Comparison of ENCODE assay signal across 8 cellular contexts in the genomic region with DNA sequence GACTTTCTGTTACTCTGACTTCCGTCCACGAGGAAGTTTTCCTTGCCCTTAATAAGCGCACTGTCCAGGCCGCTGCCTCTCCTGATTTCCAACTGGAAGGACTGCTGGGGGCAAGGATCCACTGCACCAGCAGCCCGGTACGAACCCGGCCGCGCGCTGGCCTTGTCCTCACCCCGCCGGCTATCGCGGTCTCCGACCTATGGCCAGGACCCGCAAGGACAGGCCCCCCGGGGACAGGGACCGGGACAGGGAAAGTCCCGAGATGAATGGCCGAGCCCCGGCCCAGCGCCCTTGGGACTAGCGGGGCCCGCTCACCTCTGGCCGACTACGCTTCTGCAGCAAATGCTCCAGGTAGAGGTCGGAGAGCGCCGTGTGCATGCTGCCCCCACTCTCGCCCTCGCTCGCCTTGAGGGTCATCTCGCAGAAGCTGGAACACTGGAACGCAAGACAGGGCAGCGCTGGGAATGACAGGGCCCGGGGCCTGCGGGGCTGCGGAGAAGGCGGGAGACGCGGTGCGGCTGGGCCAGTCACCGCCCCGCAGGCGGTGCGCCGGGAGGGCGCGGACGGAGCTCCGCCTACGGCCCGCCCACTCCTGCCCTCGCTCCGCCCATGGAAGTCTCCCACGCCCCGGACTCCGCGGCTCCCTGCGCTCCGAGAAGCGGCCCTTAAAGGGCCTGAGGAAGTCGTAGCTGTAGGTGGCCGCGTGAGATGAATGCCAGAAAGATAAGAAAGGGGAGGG. TPM values are rescaled to one million over a fixed set of nuclear protein-coding genes. Genes with fewer than 3 reads are reported as not detected.
A peak's percentile ranks its signal among the peaks of the same experiment; 100 is the strongest.
DNase-seq lines count a peak whose midpoint lies in the region; ATAC-seq, FAIRE-seq and TF ChIP-seq lines count a peak whose summit lies in the region.

A gene (minus strand): TSS at position 529 of the 739 bp plus-strand sequence. CDS start 112 bp downstream, at position 417.

- peak within 1 kb of the TSS; percentile 59; the same call in 1 of the 2 replicates for H3K9ac ChIP-seq in HepG2 (ENCODE audit: insufficient read depth, low read depth, low read length)

- peak within 1 kb of the TSS; percentile 48 for H3K27ac ChIP-seq in HepG2 (ENCODE audit: extremely low read length, insufficient read depth, low read length)

- no TSS peak for BruUV-seq in HepG2 (replicated peaks; lab: Mats Ljungman, UMichigan)

- DNase-seq in 8988T (peak; percentile 40), NCI-H2227 (lab: John Stamatoyannopoulos, UW; ENCODE audit: unreplicated experiment) (peak; percentile 82), HepG2 (ENCODE audit: low spot score) (no peak)
- DNase-seq in activated CD4-positive, alpha-beta T cell treated with anti-CD3 and anti-CD28 coated beads, Interleukin-2, amount 50 U/mL, for 24 hours (ENCODE audit: low read depth in 1 of 2, low spot score in 1 of 2): peak; percentile 36 to 50
- DNase-seq in stimulated activated CD4-positive, alpha-beta T cell treated with anti-CD3 and anti-CD28 coated beads, Interleukin-2, amount 100 ng/mL, for 48 hours: peak; percentile 57 to 62

- H3K36me3 ChIP-seq in HepG2 (replicated peaks in 1 of 2; ENCODE audit: control insufficient read depth in 1 of 2, insufficient read depth in 2 of 2, low read length in 2 of 2): no peaks in the 10 kb centered on the region

- peak within 1 kb of the TSS; percentile 86 for H3K4me2 ChIP-seq in HepG2 (ENCODE audit: low read depth, low read length)

- TF ChIP-seq EP300 in HepG2 (IDR thresholded peaks at IDR 0.05; ENCODE audit: low read depth in 2 of 2, low read length in 2 of 2) (no peak), HepG2 (CRISPR knock-in tag; IDR thresholded peaks at IDR 0.05; ENCODE audit: borderline replicate concordance) (no peak)

- no peak for FAIRE-seq in HepG2 (lab: Jason Lieb, UNC)

- TF ChIP-seq RAD21 in HepG2 (CRISPR knock-in tag; IDR thresholded peaks at IDR 0.05): no peak

- 0 out of 5 replicates have a peak, but pooled peaks cover 0 to 4% of the 10 kb centered on the region in 2 experiments for H3K27me3 ChIP-seq in HepG2 (ENCODE audit: control insufficient read depth in 1 of 2, insufficient read depth in 2 of 2, low read length in 2 of 2)

- TF ChIP-seq POLR2A in HepG2 (IDR thresholded peaks at IDR 0.05; ENCODE audit: insufficient read depth in 1 of 2, low read depth in 2 of 2, low read length in 2 of 2): peak in 1 of 2 experiments; percentile 45; a peak in 1 of 4 replicates

- CTCF ChIA-PET in HepG2 (lab: Yijun Ruan, JAX; ENCODE audit: low intra/inter-chr PET ratio, low total read pairs): no interaction called here

- H3K4me1 ChIP-seq in HepG2 (ENCODE audit: insufficient read depth, low read length): peaks cover 49% of the 10 kb centered on the region

- H3K79me2 ChIP-seq in HepG2 (ENCODE audit: insufficient read depth, low read length): no peaks in the 10 kb centered on the region

- POLR2A ChIA-PET in HepG2 (lab: Yijun Ruan, JAX): interaction anchor here (1.0 to 2.1 kb wide), 3 partner anchors 12 to 42 kb away, joined by 3 to 11 read pairs (median 3); a partner anchor contains a TSS

- peaks cover 10% of the 10 kb centered on the region for H3K4me1 Mint-ChIP-seq in dendritic cell treated with granulocyte-macrophage colony-stimulating factor and Interleukin-4, amounts not matched to agents 40 ng/mL and 50 ng/mL, for 4 days (ENCODE audit: low read depth)

- peaks cover 7% of the 10 kb centered on the region for H3K36me3 Mint-ChIP-seq in dendritic cell treated with granulocyte-macrophage colony-stimulating factor and Interleukin-4, amounts not matched to agents 40 ng/mL and 50 ng/mL, for 4 days (ENCODE audit: low read depth)

- peak within 1 kb of the TSS; percentile 59 to 73 (median 64) for H3K4me3 ChIP-seq in HepG2 (replicated peaks in 1 of 3; ENCODE audit: insufficient read depth in 1 of 3, low read depth in 2 of 3, low read length in 3 of 3)

- WGBS in HepG2 (ENCODE audit: low lambda C conversion rate): 0% methylated on average over 6 of the region's 65 CpGs

- no peaks in the 10 kb centered on the region for H3K9me3 Mint-ChIP-seq in dendritic cell treated with granulocyte-macrophage colony-stimulating factor and Interleukin-4, amounts not matched to agents 40 ng/mL and 50 ng/mL, for 4 days

- H3K27ac Mint-ChIP-seq in dendritic cell treated with granulocyte-macrophage colony-stimulating factor and Interleukin-4, amounts not matched to agents 40 ng/mL and 50 ng/mL, for 4 days: peak within 1 kb of the TSS; percentile 94

- no peaks in the 10 kb centered on the region for H3K9me3 ChIP-seq in HepG2 (ENCODE audit: low read length)

- in situ Hi-C loops in HepG2 (cut with HindIII; ENCODE audit: extremely low pct_ligation_motif_present, low pct_unique_long_range_greater_than_20kb): no loop called here

- intact Hi-C loops in dendritic cell treated with granulocyte-macrophage colony-stimulating factor and Interleukin-4, amounts not matched to agents 40 ng/mL and 50 ng/mL, for 4 days (cut with micrococcal nuclease): loop anchor here (10.0 kb wide), 1 partner anchor 50 kb away; a partner anchor contains a TSS
- intact Hi-C loops in HepG2 (cut with micrococcal nuclease; ENCODE audit: unreplicated experiment): no loop called here

- TF ChIP-seq CTCF in HepG2 (CRISPR knock-in tag; IDR thresholded peaks at IDR 0.05): no peak

- ATAC-seq in GM18511 (IDR thresholded peaks at IDR 0.05; ENCODE audit: unreplicated experiment): peak; percentile 90
- ATAC-seq in HG02973 (IDR thresholded peaks at IDR 0.05; ENCODE audit: unreplicated experiment): peak; percentile 88
- ATAC-seq in HepG2: peak; percentile 97

- H2AFZ ChIP-seq in HepG2 (ENCODE audit: low read length): peak within 1 kb of the TSS; percentile 54

- H3K27me3 Mint-ChIP-seq in dendritic cell treated with granulocyte-macrophage colony-stimulating factor and Interleukin-4, amounts not matched to agents 40 ng/mL and 50 ng/mL, for 4 days: no peaks in the 10 kb centered on the region

- no peaks in the 10 kb centered on the region; the same call in 1 of the 2 replicates for H4K20me1 ChIP-seq in HepG2 (ENCODE audit: insufficient read depth, low read length)

- peak within 1 kb of the TSS; percentile 93 for H3K4me3 Mint-ChIP-seq in dendritic cell treated with granulocyte-macrophage colony-stimulating factor and Interleukin-4, amounts not matched to agents 40 ng/mL and 50 ng/mL, for 4 days

TF ChIP-seq in HepG2, 621 proteins besides CTCF, POLR2A, EP300 and RAD21 (continues in another document):
- TF ChIP-seq ZNF703 (CRISPR knock-in tag; IDR thresholded peaks at IDR 0.05; ENCODE audit: borderline replicate concordance) (no peak), ZNF350 (CRISPR knock-in tag; IDR thresholded peaks at IDR 0.05; ENCODE audit: borderline replicate concordance, low read depth) (no peak), MLLT10 (CRISPR knock-in tag; IDR thresholded peaks at IDR 0.05) (no peak), ZNF264 (CRISPR knock-in tag; IDR thresholded peaks at IDR 0.05) (no peak)
- TF ChIP-seq, protein P1, sequence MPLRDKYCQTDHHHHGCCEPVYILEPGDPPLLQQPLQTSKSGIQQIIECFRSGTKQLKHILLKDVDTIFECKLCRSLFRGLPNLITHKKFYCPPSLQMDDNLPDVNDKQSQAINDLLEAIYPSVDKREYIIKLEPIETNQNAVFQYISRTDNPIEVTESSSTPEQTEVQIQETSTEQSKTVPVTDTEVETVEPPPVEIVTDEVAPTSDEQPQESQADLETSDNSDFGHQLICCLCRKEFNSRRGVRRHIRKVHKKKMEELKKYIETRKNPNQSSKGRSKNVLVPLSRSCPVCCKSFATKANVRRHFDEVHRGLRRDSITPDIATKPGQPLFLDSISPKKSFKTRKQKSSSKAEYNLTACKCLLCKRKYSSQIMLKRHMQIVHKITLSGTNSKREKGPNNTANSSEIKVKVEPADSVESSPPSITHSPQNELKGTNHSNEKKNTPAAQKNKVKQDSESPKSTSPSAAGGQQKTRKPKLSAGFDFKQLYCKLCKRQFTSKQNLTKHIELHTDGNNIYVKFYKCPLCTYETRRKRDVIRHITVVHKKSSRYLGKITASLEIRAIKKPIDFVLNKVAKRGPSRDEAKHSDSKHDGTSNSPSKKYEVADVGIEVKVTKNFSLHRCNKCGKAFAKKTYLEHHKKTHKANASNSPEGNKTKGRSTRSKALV (CRISPR knock-in tag; IDR thresholded peaks at IDR 0.05): 0 out of 2 replicates have a peak, but pooled peaks have one; percentile 23

RNA-seq across cellular contexts. Expression of the gene that starts here (rescaled TPM):
- total RNA-seq in HepG2 (2016; rRNA removed; fragmentation: Illumina TruSeq; extraction: Trizol): 8.1 and 9.4 TPM in 2 replicates
- 4.6 and 5.9 TPM in 2 replicates for total RNA-seq in HepG2 (2016; cell fraction: cytosol; rRNA removed; fragmentation: Illumina TruSeq; extraction: Trizol; ENCODE audit: low read depth)
- total RNA-seq in HepG2 (2016; cell fraction: insoluble cytoplasmic fraction; rRNA removed; fragmentation: Illumina TruSeq; extraction: Trizol): 8.7 and 9.1 TPM in 2 replicates
- 5.0 and 5.5 TPM in 2 replicates for total RNA-seq in HepG2 (2016; cell fraction: membrane; rRNA removed; fragmentation: Illumina TruSeq; extraction: Trizol)
- 6.6 and 7.1 TPM in 2 replicates for total RNA-seq in HepG2 (2016; cell fraction: nucleus; rRNA removed; fragmentation: Illumina TruSeq; extraction: Trizol)
- polyA plus RNA-seq in HepG2 (2011; rRNA removed): 7.0 and 7.8 TPM in 2 replicates
- polyA plus RNA-seq in HepG2 (2011; cell fraction: cytosol; rRNA removed): 6.1 and 6.4 TPM in 2 replicates
- polyA plus RNA-seq in HepG2 (2011; cell fraction: nucleus; rRNA removed): 12.9 and 14.5 TPM in 2 replicates
- polyA plus RNA-seq in HepG2 (2012): 13.1 and 19.8 TPM in 2 replicates
- 2.6 and 2.9 TPM in 2 replicates for polyA plus RNA-seq in HepG2 (2016; cell fraction: cytosol; fragmentation: Illumina TruSeq; extraction: Trizol; ENCODE audit: low read depth)
- 8.3 and 8.9 TPM in 2 replicates for polyA plus RNA-seq in HepG2 (2016; cell fraction: insoluble cytoplasmic fraction; fragmentation: Illumina TruSeq; extraction: Trizol; ENCODE audit: low read depth)
- 3.6 and 3.7 TPM in 2 replicates for polyA plus RNA-seq in HepG2 (2016; cell fraction: membrane; fragmentation: Illumina TruSeq; extraction: Trizol; ENCODE audit: low read depth)
- 14.1 and 14.8 TPM in 2 replicates for polyA plus RNA-seq in HepG2 (2016; cell fraction: nucleus; fragmentation: Illumina TruSeq; extraction: Trizol; ENCODE audit: insufficient read depth, low read depth)
- 5.9 and 9.9 TPM in 2 replicates for polyA minus RNA-seq in HepG2 (2011; rRNA and poly(A)+ RNA removed; ENCODE audit: low replicate concordance)
- 4.9 and 6.3 TPM in 2 replicates for polyA minus RNA-seq in HepG2 (2011; cell fraction: cytosol; rRNA and poly(A)+ RNA removed)
- 9.2 and 13.4 TPM in 2 replicates for polyA minus RNA-seq in HepG2 (2011; cell fraction: nucleus; rRNA and poly(A)+ RNA removed)
